Comparison of ENCODE assay signal across 28 cellular contexts in the genomic region with DNA sequence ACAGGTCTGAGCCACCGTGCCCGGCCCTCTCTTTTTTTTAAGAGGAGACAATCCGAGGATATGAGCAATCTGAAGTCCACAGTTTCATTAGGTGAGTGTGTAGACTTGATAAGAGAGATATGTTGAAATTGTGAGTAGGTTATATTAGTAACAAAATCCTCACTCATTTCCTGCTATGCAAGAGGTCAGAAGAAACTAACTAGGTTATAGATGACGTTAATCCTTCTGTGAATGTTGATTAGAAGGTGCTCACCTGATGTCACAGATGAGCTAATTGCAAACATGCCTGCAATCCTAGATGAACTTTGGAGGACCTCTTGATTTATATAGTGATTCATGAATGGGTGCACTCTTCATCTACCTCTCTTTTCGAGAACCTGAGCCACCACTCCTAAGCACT. TPM values are rescaled to one million over a fixed set of nuclear protein-coding genes. Genes with fewer than 3 reads are reported as not detected.
"Had no signal": no experiment of that assay in that cellular context is flagged by ENCODE, and none has a peak within 500 bp of the region (broad histone marks: within the 10 kb centered on the region; RNA-seq: fewer than 3 reads in every experiment).

No MANE protein-coding gene starts in this region.

- DNase-seq: cerebellar nuclear complex; effector CD4-positive, alpha-beta T cell; endodermal cell; foreskin keratinocyte; head of caudate nucleus; left colon; mesendoderm; naive thymus-derived CD4-positive, alpha-beta T cell; psoas muscle; retina; spleen; stimulated activated CD4-positive, alpha-beta T cell treated with anti-CD3 and anti-CD28 coated beads, Interleukin-15, amount 100 ng/mL, for 24 hours; stimulated activated CD4-positive, alpha-beta T cell treated with anti-CD3 and anti-CD28 coated beads, Interleukin-1b, Interleukin-23, amount 100 ng/mL, for 48 hours; stimulated activated CD4-positive, alpha-beta T cell treated with anti-CD3 and anti-CD28 coated beads, Interleukin-4, amount 100 ng/mL, for 24 hours had no signal

- H3K36me3 ChIP-seq: neutrophil, spleen, tibial nerve had no signal

- H3K4me1 ChIP-seq: foreskin keratinocyte, psoas muscle, spleen, tibial nerve had no signal

- H3K27ac Mint-ChIP-seq: endodermal cell; naive thymus-derived CD4-positive, alpha-beta T cell; stimulated activated memory B cell treated with anti-CD40 and anti-IgM and Interleukin-4, amounts not matched to agents 10 μg/mL and 1 μg/mL and 100 μg/mL, for 72 hours; stimulated activated naive CD8-positive, alpha-beta T cell treated with anti-CD3 and anti-CD28 coated beads, Interleukin-15, Interleukin-2, amounts not matched to agents 100 ng/mL and 50 ng/mL, for 24 hours had no signal

- H3K4me3 Mint-ChIP-seq: endodermal cell; naive thymus-derived CD4-positive, alpha-beta T cell; stimulated activated memory B cell treated with anti-CD40 and anti-IgM and Interleukin-4, amounts not matched to agents 10 μg/mL and 1 μg/mL and 100 μg/mL, for 72 hours; stimulated activated naive CD8-positive, alpha-beta T cell treated with anti-CD3 and anti-CD28 coated beads, Interleukin-15, Interleukin-2, amounts not matched to agents 100 ng/mL and 50 ng/mL, for 24 hours had no signal

- H3K27me3 ChIP-seq: foreskin keratinocyte, hepatocyte, neutrophil, spleen, tibial nerve had no signal

- H3K4me1 Mint-ChIP-seq: endodermal cell; naive thymus-derived CD4-positive, alpha-beta T cell; stimulated activated memory B cell treated with anti-CD40 and anti-IgM and Interleukin-4, amounts not matched to agents 10 μg/mL and 1 μg/mL and 100 μg/mL, for 72 hours had no signal

- H3K27me3 Mint-ChIP-seq: stimulated activated naive CD8-positive, alpha-beta T cell treated with anti-CD3 and anti-CD28 coated beads, Interleukin-15, Interleukin-2, amounts not matched to agents 100 ng/mL and 50 ng/mL, for 24 hours had no signal

- H3K36me3 Mint-ChIP-seq: naive thymus-derived CD4-positive, alpha-beta T cell; stimulated activated memory B cell treated with anti-CD40 and anti-IgM and Interleukin-4, amounts not matched to agents 10 μg/mL and 1 μg/mL and 100 μg/mL, for 72 hours had no signal

- H3K9me3 ChIP-seq: neutrophil had no signal

- ATAC-seq: foreskin keratinocyte; left colon; naive thymus-derived CD4-positive, alpha-beta T cell; psoas muscle; sciatic nerve; stimulated activated memory B cell treated with anti-CD40 and anti-IgM and Interleukin-4, amounts not matched to agents 10 μg/mL and 1 μg/mL and 100 μg/mL, for 72 hours had no signal

- FAIRE-seq: endothelial cell of umbilical vein had no signal

- H3K27ac ChIP-seq: coronary artery, foreskin keratinocyte, hepatocyte, neutrophil, psoas muscle, spleen, tibial nerve had no signal

- H3K4me3 ChIP-seq: coronary artery, hepatocyte, psoas muscle, spleen, tibial nerve had no signal

RNA-seq across cellular contexts. Expression of a gene that starts 29.3 kb away (rescaled TPM):
- total RNA-seq: dermis microvascular lymphatic vessel endothelial cell; endothelial cell of umbilical vein; foreskin keratinocyte; hepatocyte; kidney epithelial cell; left colon; liver; lung microvascular endothelial cell; mononuclear cell; naive thymus-derived CD4-positive, alpha-beta T cell; osteoblast; sciatic nerve; spleen; tibial nerve had no signal
